1 cellular context compared by ENCODE assay signal in the genomic region with DNA sequence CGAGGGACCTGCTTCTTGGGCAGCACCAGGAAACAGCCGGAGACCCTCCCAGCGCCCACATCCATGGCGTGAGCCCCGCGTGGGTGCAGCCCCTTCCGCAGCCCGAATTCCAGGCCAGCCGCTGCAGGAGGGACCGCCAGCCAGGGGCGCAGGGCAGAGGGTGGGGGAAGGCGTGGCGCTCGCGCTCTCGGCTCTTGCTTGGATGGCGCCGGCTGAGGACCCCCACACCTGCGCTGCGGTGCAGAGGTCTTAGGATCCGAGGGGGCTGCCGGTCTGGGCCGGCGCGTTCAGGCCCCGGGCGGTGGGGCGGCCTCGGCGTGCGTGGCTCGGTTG.
TF ChIP-seq lines count a peak whose summit lies in the region.

No MANE protein-coding gene starts in this region.

TF ChIP-seq in K562, 482 proteins besides CTCF, POLR2A, EP300 and RAD21:
- TF ChIP-seq EHMT2 (IDR thresholded peaks at IDR 0.05): no peak
- TF ChIP-seq, protein P1, sequence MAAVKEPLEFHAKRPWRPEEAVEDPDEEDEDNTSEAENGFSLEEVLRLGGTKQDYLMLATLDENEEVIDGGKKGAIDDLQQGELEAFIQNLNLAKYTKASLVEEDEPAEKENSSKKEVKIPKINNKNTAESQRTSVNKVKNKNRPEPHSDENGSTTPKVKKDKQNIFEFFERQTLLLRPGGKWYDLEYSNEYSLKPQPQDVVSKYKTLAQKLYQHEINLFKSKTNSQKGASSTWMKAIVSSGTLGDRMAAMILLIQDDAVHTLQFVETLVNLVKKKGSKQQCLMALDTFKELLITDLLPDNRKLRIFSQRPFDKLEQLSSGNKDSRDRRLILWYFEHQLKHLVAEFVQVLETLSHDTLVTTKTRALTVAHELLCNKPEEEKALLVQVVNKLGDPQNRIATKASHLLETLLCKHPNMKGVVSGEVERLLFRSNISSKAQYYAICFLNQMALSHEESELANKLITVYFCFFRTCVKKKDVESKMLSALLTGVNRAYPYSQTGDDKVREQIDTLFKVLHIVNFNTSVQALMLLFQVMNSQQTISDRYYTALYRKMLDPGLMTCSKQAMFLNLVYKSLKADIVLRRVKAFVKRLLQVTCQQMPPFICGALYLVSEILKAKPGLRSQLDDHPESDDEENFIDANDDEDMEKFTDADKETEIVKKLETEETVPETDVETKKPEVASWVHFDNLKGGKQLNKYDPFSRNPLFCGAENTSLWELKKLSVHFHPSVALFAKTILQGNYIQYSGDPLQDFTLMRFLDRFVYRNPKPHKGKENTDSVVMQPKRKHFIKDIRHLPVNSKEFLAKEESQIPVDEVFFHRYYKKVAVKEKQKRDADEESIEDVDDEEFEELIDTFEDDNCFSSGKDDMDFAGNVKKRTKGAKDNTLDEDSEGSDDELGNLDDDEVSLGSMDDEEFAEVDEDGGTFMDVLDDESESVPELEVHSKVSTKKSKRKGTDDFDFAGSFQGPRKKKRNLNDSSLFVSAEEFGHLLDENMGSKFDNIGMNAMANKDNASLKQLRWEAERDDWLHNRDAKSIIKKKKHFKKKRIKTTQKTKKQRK (IDR thresholded peaks at IDR 0.05; ENCODE audit: borderline replicate concordance, low read depth, low read length): no peak
- no peak for TF ChIP-seq STAT5B (CRISPR knock-in tag; IDR thresholded peaks at IDR 0.05)
- no peak for TF ChIP-seq CREB1 (IDR thresholded peaks at IDR 0.05)
- no peak for TF ChIP-seq CREB1 (CRISPR knock-in tag; IDR thresholded peaks at IDR 0.05)
- no peak for TF ChIP-seq CHD1 (IDR thresholded peaks at IDR 0.05; ENCODE audit: low read length)
- TF ChIP-seq CHD2 (IDR thresholded peaks at IDR 0.05; ENCODE audit: low read depth, low read length): no peak
- TF ChIP-seq HMGN3 (IDR thresholded peaks at IDR 0.05; ENCODE audit: borderline replicate concordance, extremely low read depth, insufficient read length, low read depth, low read length): no peak
- TF ChIP-seq COPS2 (conservative IDR thresholded peaks at IDR 0.05): no peak
- no peak for TF ChIP-seq RBM39 (optimal IDR thresholded peaks at IDR 0.05; ENCODE audit: low read depth, low read length)
- TF ChIP-seq SIN3A (IDR thresholded peaks at IDR 0.05; ENCODE audit: borderline replicate concordance in 2 of 2, control insufficient read depth in 1 of 2, low read depth in 2 of 2, low read length in 2 of 2): no peak
- TF ChIP-seq WHSC1 (IDR thresholded peaks at IDR 0.05; ENCODE audit: low read length): no peak
- TF ChIP-seq L3MBTL2 (IDR thresholded peaks at IDR 0.05): no peak
- no peak for TF ChIP-seq ZNF134 (CRISPR knock-in tag; conservative IDR thresholded peaks at IDR 0.05)
- TF ChIP-seq, protein P2, sequence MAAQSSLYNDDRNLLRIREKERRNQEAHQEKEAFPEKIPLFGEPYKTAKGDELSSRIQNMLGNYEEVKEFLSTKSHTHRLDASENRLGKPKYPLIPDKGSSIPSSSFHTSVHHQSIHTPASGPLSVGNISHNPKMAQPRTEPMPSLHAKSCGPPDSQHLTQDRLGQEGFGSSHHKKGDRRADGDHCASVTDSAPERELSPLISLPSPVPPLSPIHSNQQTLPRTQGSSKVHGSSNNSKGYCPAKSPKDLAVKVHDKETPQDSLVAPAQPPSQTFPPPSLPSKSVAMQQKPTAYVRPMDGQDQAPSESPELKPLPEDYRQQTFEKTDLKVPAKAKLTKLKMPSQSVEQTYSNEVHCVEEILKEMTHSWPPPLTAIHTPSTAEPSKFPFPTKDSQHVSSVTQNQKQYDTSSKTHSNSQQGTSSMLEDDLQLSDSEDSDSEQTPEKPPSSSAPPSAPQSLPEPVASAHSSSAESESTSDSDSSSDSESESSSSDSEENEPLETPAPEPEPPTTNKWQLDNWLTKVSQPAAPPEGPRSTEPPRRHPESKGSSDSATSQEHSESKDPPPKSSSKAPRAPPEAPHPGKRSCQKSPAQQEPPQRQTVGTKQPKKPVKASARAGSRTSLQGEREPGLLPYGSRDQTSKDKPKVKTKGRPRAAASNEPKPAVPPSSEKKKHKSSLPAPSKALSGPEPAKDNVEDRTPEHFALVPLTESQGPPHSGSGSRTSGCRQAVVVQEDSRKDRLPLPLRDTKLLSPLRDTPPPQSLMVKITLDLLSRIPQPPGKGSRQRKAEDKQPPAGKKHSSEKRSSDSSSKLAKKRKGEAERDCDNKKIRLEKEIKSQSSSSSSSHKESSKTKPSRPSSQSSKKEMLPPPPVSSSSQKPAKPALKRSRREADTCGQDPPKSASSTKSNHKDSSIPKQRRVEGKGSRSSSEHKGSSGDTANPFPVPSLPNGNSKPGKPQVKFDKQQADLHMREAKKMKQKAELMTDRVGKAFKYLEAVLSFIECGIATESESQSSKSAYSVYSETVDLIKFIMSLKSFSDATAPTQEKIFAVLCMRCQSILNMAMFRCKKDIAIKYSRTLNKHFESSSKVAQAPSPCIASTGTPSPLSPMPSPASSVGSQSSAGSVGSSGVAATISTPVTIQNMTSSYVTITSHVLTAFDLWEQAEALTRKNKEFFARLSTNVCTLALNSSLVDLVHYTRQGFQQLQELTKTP (IDR thresholded peaks at IDR 0.05; ENCODE audit: low read depth in 1 of 2, partially characterized antibody in 2 of 2): no peak
- TF ChIP-seq HDAC8 (tag; IDR thresholded peaks at IDR 0.05): no peak
- TF ChIP-seq ZNF740 (CRISPR knock-in tag; IDR thresholded peaks at IDR 0.05): 0 out of 2 replicates have a peak, but pooled peaks have one; percentile 22
- no peak for TF ChIP-seq ZNF740 (tag; IDR thresholded peaks at IDR 0.05)
- TF ChIP-seq ATF1 (CRISPR knock-in tag; IDR thresholded peaks at IDR 0.05): no peak
- no peak for TF ChIP-seq ATF1 (tag; IDR thresholded peaks at IDR 0.05)
- no peak for TF ChIP-seq MTA2 (IDR thresholded peaks at IDR 0.05; ENCODE audit: low read depth)
- TF ChIP-seq, protein P3, sequence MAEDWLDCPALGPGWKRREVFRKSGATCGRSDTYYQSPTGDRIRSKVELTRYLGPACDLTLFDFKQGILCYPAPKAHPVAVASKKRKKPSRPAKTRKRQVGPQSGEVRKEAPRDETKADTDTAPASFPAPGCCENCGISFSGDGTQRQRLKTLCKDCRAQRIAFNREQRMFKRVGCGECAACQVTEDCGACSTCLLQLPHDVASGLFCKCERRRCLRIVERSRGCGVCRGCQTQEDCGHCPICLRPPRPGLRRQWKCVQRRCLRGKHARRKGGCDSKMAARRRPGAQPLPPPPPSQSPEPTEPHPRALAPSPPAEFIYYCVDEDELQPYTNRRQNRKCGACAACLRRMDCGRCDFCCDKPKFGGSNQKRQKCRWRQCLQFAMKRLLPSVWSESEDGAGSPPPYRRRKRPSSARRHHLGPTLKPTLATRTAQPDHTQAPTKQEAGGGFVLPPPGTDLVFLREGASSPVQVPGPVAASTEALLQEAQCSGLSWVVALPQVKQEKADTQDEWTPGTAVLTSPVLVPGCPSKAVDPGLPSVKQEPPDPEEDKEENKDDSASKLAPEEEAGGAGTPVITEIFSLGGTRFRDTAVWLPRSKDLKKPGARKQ (CRISPR knock-in tag; IDR thresholded peaks at IDR 0.05): 0 out of 2 replicates have a peak, but pooled peaks have one; percentile 61
- 0 out of 2 replicates have a peak, but pooled peaks have one; percentile 45 for TF ChIP-seq ELK1 (CRISPR knock-in tag; IDR thresholded peaks at IDR 0.05)
- no peak for TF ChIP-seq ZNF384 (IDR thresholded peaks at IDR 0.05; ENCODE audit: low read depth, low read length)
- TF ChIP-seq ZBTB33 (CRISPR knock-in tag; IDR thresholded peaks at IDR 0.05): peak; percentile 93
- TF ChIP-seq ZNF282 (CRISPR knock-in tag; IDR thresholded peaks at IDR 0.05): 0 out of 2 replicates have a peak, but pooled peaks have one; percentile 66
